Comparison of ENCODE assay signal across 9 cellular contexts in the genomic region with DNA sequence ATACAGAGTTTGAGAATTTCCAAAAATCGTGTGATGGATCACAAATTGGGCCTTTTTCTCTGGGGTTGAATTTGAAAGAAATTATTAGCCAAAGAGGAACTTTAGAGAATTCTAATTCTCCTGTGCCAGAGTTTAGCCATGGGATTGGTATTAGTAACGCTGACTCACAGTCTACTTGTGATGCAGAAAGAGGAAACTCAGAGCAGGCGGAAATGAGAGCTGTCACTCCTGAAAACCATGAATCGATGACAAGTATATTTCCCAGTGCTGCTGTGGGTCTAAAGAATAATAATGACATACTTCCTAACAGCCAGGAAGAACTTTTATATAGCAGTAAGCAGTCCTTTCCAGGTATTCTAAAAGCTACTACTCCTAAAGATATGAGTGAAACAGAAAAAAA.
DNase-seq lines count a peak whose midpoint lies in the region; ATAC-seq and TF ChIP-seq lines count a peak whose summit lies in the region.
"Had no signal": no experiment of that assay in that cellular context is flagged by ENCODE, and none has a peak within 500 bp of the region (broad histone marks: within the 10 kb centered on the region; RNA-seq: fewer than 3 reads in every experiment).

No MANE protein-coding gene starts in this region.

- no peak for TF ChIP-seq CTCF in IMR-90 (conservative IDR thresholded peaks at IDR 0.05; ENCODE audit: low read depth, low read length)

- H3K9me3 ChIP-seq in IMR-90 (ENCODE audit: control insufficient read depth, insufficient read depth, low read length) = no peaks in the 10 kb centered on the region

- in situ Hi-C loops in IMR-90 (cut with MboI; ENCODE audit: low sequenced_read_pairs) = no loop called here

- 37% methylated on average over 2 of the region's 4 CpGs; no CpG with 5 or more reads in 1 of the 2 experiments for WGBS in IMR-90 (ENCODE audit: extremely low coverage in 2 of 2, insufficient read length in 1 of 2), 2 experiments

- H3K27ac ChIP-seq in IMR-90 (ENCODE audit: insufficient read depth, low read length) = no peak overlapping the region
- H3K27ac ChIP-seq: 22Rv1 had no signal

- POLR2A ChIA-PET in IMR-90 (lab: Charles Lee; ENCODE audit: unreplicated experiment) = no interaction called here

- no peak overlapping the region for H3K23ac ChIP-seq in IMR-90 (ENCODE audit: low read depth, low read length)

- TF ChIP-seq POLR2A in IMR-90 (IDR thresholded peaks at IDR 0.05; ENCODE audit: low read depth, low read length) = no peak

- H3K4me3 ChIP-seq in IMR-90 (ENCODE audit: insufficient read depth, low read depth, low read length) = no peak overlapping the region

- H2AK5ac ChIP-seq in IMR-90 (ENCODE audit: low read depth, low read length) = no peak overlapping the region

- no peak overlapping the region for H3K9ac ChIP-seq in IMR-90 (ENCODE audit: low read depth, low read length)

- no peaks in the 10 kb centered on the region for H4K20me1 ChIP-seq in IMR-90 (ENCODE audit: insufficient read depth, low read length)

- ATAC-seq in IMR-90 (ENCODE audit: low read depth) (peak; percentile 79), GM19452 (IDR thresholded peaks at IDR 0.05; ENCODE audit: unreplicated experiment) (no peak)

- H3K79me1 ChIP-seq in IMR-90 (ENCODE audit: low read depth in 1 of 2, low read length in 2 of 2) = no peaks in the 10 kb centered on the region

- no peak for TF ChIP-seq RAD21 in IMR-90 (IDR thresholded peaks at IDR 0.05; ENCODE audit: low read length)

- H3K18ac ChIP-seq in IMR-90 (ENCODE audit: low read depth, low read length) = no peak overlapping the region

- H3K9me1 ChIP-seq in IMR-90 (ENCODE audit: insufficient read depth, low read length) = no peaks in the 10 kb centered on the region

- no peak overlapping the region for H2BK5ac ChIP-seq in IMR-90 (ENCODE audit: low read depth, low read length, poor library complexity, severe bottlenecking)

- dilution Hi-C loops in IMR-90 (cut with HindIII; ENCODE audit: low sequenced_read_pairs, unreplicated experiment) = no loop called here

- H2AFZ ChIP-seq in IMR-90 (replicated peaks; ENCODE audit: low read length, poor library complexity) = no peak overlapping the region

- DNase-seq in DMS53 (lab: John Stamatoyannopoulos, UW) (peak; percentile 9), DMS53 treated with DMSO at 0.1 percent for 48 hours (lab: John Stamatoyannopoulos, UW; ENCODE audit: unreplicated experiment) (no peak), IMR-90 (peak; percentile 89), amniotic epithelial cell (ENCODE audit: low read depth) (peak; percentile 68), myocyte (ENCODE audit: low read depth) (peak; percentile 49), DMS79 treated with DMSO at 0.1 percent for 48 hours (lab: John Stamatoyannopoulos, UW) (no peak)
- no peak for DNase-seq in NK-92 treated with Interleukin-12 subunit alpha and Interleukin-12 subunit beta, amount 100 ng/mL, for 24 hours (lab: John Stamatoyannopoulos, UW)

- H3K36me3 ChIP-seq in IMR-90 (ENCODE audit: control insufficient read depth, insufficient read depth, low read length) = no peaks in the 10 kb centered on the region

- CTCF ChIA-PET in IMR-90 (lab: Yijun Ruan, JAX) = no interaction called here

- H3K27me3 ChIP-seq in IMR-90 (ENCODE audit: control insufficient read depth, insufficient read depth, low read length) = no peaks in the 10 kb centered on the region

- no peak overlapping the region for H3K14ac ChIP-seq in IMR-90 (replicated peaks; ENCODE audit: low read depth, low read length)

- no peak overlapping the region for H4K91ac ChIP-seq in IMR-90 (ENCODE audit: insufficient read depth, low read depth, low read length)

- no peak overlapping the region for H2AK9ac ChIP-seq in IMR-90 (replicated peaks; ENCODE audit: low read depth, low read length, poor library complexity)

- H3K4ac ChIP-seq in IMR-90 (ENCODE audit: low read depth, low read length) = no peak overlapping the region

- H3K56ac ChIP-seq in IMR-90 (ENCODE audit: extremely low read depth, insufficient read depth, low read length) = no peak overlapping the region

- no peak overlapping the region for H2BK20ac ChIP-seq in IMR-90 (ENCODE audit: low read depth, low read length)

- H2BK120ac ChIP-seq in IMR-90 (ENCODE audit: low read depth, low read length) = no peak overlapping the region

- intact Hi-C loops in IMR-90 (cut with micrococcal nuclease) = no loop called here

- no peaks in the 10 kb centered on the region; the same call in 1 of the 2 replicates for H3K4me1 ChIP-seq in IMR-90 (ENCODE audit: control insufficient read depth, insufficient read depth, low read length)

- no peak overlapping the region; the same call in 1 of the 2 replicates for H3K4me2 ChIP-seq in IMR-90 (ENCODE audit: low read depth, low read length)

- BruUV-seq in IMR-90 (replicated peaks; lab: Mats Ljungman, UMichigan) = no TSS peak

- H4K5ac ChIP-seq in IMR-90 (ENCODE audit: low read depth, low read length) = no peak overlapping the region

- no peak overlapping the region for H2BK15ac ChIP-seq in IMR-90 (ENCODE audit: low read depth, low read length)

- no peak overlapping the region for H4K8ac ChIP-seq in IMR-90 (ENCODE audit: low read depth in 2 of 2, low read length in 2 of 2)

TF ChIP-seq in IMR-90, 13 proteins besides CTCF, POLR2A, EP300 and RAD21:
- TF ChIP-seq MAZ (IDR thresholded peaks at IDR 0.05; ENCODE audit: borderline replicate concordance, low read depth, low read length) (no peak), FOS (IDR thresholded peaks at IDR 0.05; ENCODE audit: low read depth, low read length) (peak; percentile 68), SMC3 (IDR thresholded peaks at IDR 0.05; ENCODE audit: low read depth, low read length) (no peak), CHD1 (IDR thresholded peaks at IDR 0.05; ENCODE audit: low read depth, low read length) (no peak), MXI1 (IDR thresholded peaks at IDR 0.05; ENCODE audit: borderline replicate concordance, low read depth, low read length) (no peak), RFX5 (IDR thresholded peaks at IDR 0.05; ENCODE audit: low read depth, low read length) (no peak)
- TF ChIP-seq, protein P1, sequence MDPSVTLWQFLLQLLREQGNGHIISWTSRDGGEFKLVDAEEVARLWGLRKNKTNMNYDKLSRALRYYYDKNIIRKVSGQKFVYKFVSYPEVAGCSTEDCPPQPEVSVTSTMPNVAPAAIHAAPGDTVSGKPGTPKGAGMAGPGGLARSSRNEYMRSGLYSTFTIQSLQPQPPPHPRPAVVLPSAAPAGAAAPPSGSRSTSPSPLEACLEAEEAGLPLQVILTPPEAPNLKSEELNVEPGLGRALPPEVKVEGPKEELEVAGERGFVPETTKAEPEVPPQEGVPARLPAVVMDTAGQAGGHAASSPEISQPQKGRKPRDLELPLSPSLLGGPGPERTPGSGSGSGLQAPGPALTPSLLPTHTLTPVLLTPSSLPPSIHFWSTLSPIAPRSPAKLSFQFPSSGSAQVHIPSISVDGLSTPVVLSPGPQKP (IDR thresholded peaks at IDR 0.05; ENCODE audit: borderline replicate concordance, low read depth, low read length) = no peak

Comparison
In these comparisons a context has a peak if more than half of its experiments do, and no peak if none do; other contexts are left out.
1. DNase-seq: peak in DMS53 (single experiment), IMR-90 (single experiment), amniotic epithelial cell (single experiment) and myocyte (single experiment); none in DMS53 treated with DMSO at 0.1 percent for 48 hours (single experiment), NK-92 treated with Interleukin-12 subunit alpha and Interleukin-12 subunit beta, amount 100 ng/mL, for 24 hours (single experiment) and DMS79 treated with DMSO at 0.1 percent for 48 hours (single experiment).